1 cellular context compared by ENCODE assay signal in the genomic region with DNA sequence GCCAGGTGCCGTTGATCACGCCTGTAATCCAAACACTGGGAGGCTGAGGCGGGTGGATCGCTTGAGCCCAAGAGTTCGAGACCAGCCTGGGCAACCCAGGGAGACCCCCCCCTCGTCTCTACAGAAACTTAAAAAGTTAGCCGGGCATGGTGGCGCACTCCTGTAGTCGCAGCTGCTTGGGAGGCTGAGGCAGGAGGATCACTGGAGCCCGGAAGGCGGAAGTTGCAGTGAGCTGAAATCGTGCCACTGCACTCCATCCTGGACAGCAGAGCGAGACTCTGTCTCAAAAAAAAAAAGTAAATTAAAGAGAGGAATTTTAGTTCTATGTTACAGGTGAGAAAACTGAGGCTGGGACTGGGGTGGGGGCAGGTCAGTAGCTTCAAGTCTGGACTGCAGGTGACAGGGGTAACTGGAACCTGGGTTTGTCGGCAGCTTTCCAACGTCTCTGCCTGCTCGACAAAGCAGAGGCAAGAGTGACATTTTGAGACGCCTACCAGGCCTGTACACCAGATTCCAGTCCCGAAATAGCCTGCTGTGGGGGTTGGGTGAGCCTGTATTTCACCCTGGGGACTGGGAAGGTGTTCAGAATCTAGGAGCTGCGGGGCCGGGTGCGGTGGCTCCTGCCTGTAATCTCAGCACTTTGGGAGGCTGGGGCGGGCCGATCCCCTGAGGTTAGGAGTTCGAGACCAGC.
TF ChIP-seq lines count a peak whose summit lies in the region.

No MANE protein-coding gene starts in this region.

TF ChIP-seq in SK-N-SH, 30 proteins besides CTCF, POLR2A, EP300 and RAD21:
- TF ChIP-seq, protein P1, sequence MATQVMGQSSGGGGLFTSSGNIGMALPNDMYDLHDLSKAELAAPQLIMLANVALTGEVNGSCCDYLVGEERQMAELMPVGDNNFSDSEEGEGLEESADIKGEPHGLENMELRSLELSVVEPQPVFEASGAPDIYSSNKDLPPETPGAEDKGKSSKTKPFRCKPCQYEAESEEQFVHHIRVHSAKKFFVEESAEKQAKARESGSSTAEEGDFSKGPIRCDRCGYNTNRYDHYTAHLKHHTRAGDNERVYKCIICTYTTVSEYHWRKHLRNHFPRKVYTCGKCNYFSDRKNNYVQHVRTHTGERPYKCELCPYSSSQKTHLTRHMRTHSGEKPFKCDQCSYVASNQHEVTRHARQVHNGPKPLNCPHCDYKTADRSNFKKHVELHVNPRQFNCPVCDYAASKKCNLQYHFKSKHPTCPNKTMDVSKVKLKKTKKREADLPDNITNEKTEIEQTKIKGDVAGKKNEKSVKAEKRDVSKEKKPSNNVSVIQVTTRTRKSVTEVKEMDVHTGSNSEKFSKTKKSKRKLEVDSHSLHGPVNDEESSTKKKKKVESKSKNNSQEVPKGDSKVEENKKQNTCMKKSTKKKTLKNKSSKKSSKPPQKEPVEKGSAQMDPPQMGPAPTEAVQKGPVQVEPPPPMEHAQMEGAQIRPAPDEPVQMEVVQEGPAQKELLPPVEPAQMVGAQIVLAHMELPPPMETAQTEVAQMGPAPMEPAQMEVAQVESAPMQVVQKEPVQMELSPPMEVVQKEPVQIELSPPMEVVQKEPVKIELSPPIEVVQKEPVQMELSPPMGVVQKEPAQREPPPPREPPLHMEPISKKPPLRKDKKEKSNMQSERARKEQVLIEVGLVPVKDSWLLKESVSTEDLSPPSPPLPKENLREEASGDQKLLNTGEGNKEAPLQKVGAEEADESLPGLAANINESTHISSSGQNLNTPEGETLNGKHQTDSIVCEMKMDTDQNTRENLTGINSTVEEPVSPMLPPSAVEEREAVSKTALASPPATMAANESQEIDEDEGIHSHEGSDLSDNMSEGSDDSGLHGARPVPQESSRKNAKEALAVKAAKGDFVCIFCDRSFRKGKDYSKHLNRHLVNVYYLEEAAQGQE (IDR thresholded peaks at IDR 0.05; ENCODE audit: low read depth, low read length) = no peak
- no peak for TF ChIP-seq RFX5 (IDR thresholded peaks at IDR 0.05; ENCODE audit: low read length)
- no peak for TF ChIP-seq SMC3 (IDR thresholded peaks at IDR 0.05; ENCODE audit: low read depth, low read length)
- TF ChIP-seq NRF1 (IDR thresholded peaks at IDR 0.05; ENCODE audit: low read depth, low read length) = no peak
- no peak for TF ChIP-seq POLR2AphosphoS5 (IDR thresholded peaks at IDR 0.05; ENCODE audit: low read depth, low read length)
- TF ChIP-seq, protein P2, sequence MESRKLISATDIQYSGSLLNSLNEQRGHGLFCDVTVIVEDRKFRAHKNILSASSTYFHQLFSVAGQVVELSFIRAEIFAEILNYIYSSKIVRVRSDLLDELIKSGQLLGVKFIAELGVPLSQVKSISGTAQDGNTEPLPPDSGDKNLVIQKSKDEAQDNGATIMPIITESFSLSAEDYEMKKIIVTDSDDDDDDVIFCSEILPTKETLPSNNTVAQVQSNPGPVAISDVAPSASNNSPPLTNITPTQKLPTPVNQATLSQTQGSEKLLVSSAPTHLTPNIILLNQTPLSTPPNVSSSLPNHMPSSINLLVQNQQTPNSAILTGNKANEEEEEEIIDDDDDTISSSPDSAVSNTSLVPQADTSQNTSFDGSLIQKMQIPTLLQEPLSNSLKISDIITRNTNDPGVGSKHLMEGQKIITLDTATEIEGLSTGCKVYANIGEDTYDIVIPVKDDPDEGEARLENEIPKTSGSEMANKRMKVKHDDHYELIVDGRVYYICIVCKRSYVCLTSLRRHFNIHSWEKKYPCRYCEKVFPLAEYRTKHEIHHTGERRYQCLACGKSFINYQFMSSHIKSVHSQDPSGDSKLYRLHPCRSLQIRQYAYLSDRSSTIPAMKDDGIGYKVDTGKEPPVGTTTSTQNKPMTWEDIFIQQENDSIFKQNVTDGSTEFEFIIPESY (IDR thresholded peaks at IDR 0.05; ENCODE audit: borderline replicate concordance, low read depth) = no peak
- TF ChIP-seq RXRA (IDR thresholded peaks at IDR 0.05; ENCODE audit: borderline replicate concordance, low read depth) = no peak
- TF ChIP-seq, protein P3, sequence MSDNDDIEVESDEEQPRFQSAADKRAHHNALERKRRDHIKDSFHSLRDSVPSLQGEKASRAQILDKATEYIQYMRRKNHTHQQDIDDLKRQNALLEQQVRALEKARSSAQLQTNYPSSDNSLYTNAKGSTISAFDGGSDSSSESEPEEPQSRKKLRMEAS (IDR thresholded peaks at IDR 0.05; ENCODE audit: low read depth) = no peak
- no peak for TF ChIP-seq ELF1 (IDR thresholded peaks at IDR 0.05)
- TF ChIP-seq, protein P4, sequence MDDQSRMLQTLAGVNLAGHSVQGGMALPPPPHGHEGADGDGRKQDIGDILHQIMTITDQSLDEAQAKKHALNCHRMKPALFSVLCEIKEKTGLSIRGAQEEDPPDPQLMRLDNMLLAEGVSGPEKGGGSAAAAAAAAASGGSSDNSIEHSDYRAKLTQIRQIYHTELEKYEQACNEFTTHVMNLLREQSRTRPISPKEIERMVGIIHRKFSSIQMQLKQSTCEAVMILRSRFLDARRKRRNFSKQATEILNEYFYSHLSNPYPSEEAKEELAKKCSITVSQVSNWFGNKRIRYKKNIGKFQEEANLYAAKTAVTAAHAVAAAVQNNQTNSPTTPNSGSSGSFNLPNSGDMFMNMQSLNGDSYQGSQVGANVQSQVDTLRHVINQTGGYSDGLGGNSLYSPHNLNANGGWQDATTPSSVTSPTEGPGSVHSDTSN (IDR thresholded peaks at IDR 0.05) = no peak
- TF ChIP-seq FOSL2 (IDR thresholded peaks at IDR 0.05; ENCODE audit: borderline replicate concordance, low read depth) = no peak
- TF ChIP-seq EZH2phosphoT487 (IDR thresholded peaks at IDR 0.05; ENCODE audit: borderline replicate concordance, low read depth) = no peak
- TF ChIP-seq TEAD4 (IDR thresholded peaks at IDR 0.05; ENCODE audit: borderline replicate concordance, insufficient read depth) = no peak
- TF ChIP-seq GABPA (IDR thresholded peaks at IDR 0.05; ENCODE audit: low read depth) = no peak
